Comparison of ENCODE assay signal across 2 cellular contexts in genomic region chr15:84791763-84792162, GRCh38.
TF ChIP-seq lines count a peak whose summit lies in the region.

No MANE protein-coding gene starts in this region.

TF ChIP-seq in IMR-90, 13 proteins besides CTCF, POLR2A, EP300 and RAD21:
- no peak for TF ChIP-seq FOS (IDR thresholded peaks at IDR 0.05; ENCODE audit: low read depth, low read length)
- no peak for TF ChIP-seq MAZ (IDR thresholded peaks at IDR 0.05; ENCODE audit: borderline replicate concordance, low read depth, low read length)
- no peak for TF ChIP-seq CEBPB (IDR thresholded peaks at IDR 0.05; ENCODE audit: low read depth, low read length)
- TF ChIP-seq USF2 (IDR thresholded peaks at IDR 0.05; ENCODE audit: low read depth, low read length) = no peak
- no peak for TF ChIP-seq CHD1 (IDR thresholded peaks at IDR 0.05; ENCODE audit: low read depth, low read length)
- no peak for TF ChIP-seq BHLHE40 (IDR thresholded peaks at IDR 0.05; ENCODE audit: low read depth, low read length)
- no peak for TF ChIP-seq MXI1 (IDR thresholded peaks at IDR 0.05; ENCODE audit: borderline replicate concordance, low read depth, low read length)

TF ChIP-seq in GM12878, 131 proteins besides CTCF, POLR2A, EP300 and RAD21:
- TF ChIP-seq USF1 (IDR thresholded peaks at IDR 0.05; ENCODE audit: borderline replicate concordance, extremely low read length, insufficient read depth, low read depth, low read length) (no peak), EGR1 (IDR thresholded peaks at IDR 0.05; ENCODE audit: borderline replicate concordance in 1 of 2, low read depth in 2 of 2, low read length in 2 of 2) (no peak), SMAD1 (IDR thresholded peaks at IDR 0.05; ENCODE audit: low read depth, partially characterized antibody) (no peak), STAT1 (conservative IDR thresholded peaks at IDR 0.05) (no peak), CREB1 (IDR thresholded peaks at IDR 0.05; ENCODE audit: low read depth) (no peak)
